ENCODE assay signal across 31 cellular contexts in genomic region chr21:42106425-42106824, GRCh38. TPM values are rescaled to one million over a fixed set of nuclear protein-coding genes. Genes with fewer than 3 reads are reported as not detected.
"Had no signal": no experiment of that assay in that cellular context is flagged by ENCODE, and none has a peak within 500 bp of the region (broad histone marks: within the 10 kb centered on the region; RNA-seq: fewer than 3 reads in every experiment).

No MANE protein-coding gene starts in this region.

- H3K27ac ChIP-seq: esophagus squamous epithelium, heart right ventricle, left ventricle myocardium inferior, prostate gland, right atrium auricular region, thoracic aorta, tibial nerve, upper lobe of right lung, uterus had no signal

- H3K36me3 ChIP-seq: esophagus squamous epithelium, heart right ventricle, left ventricle myocardium inferior, prostate gland, right atrium auricular region, thoracic aorta, tibial nerve, upper lobe of right lung, uterus had no signal

- H3K4me3 ChIP-seq: esophagus squamous epithelium, heart right ventricle, left ventricle myocardium inferior, lung, prostate gland, right atrium auricular region, smooth muscle cell, thoracic aorta, tibial nerve, upper lobe of right lung, uterus had no signal

- H3K27me3 ChIP-seq: right atrium auricular region, upper lobe of right lung, uterus had no signal

- H3K4me2 ChIP-seq: smooth muscle cell had no signal

- FAIRE-seq: endometrium, islet of Langerhans had no signal

- H3K9me3 ChIP-seq: esophagus squamous epithelium, heart right ventricle, left ventricle myocardium inferior, prostate gland, right atrium auricular region, thoracic aorta, tibial nerve, upper lobe of right lung, uterus had no signal

- H3K4me1 ChIP-seq: prostate gland, tibial nerve, uterus had no signal

- DNase-seq: cortex of kidney; effector memory CD8-positive, alpha-beta T cell; erythroblast; esophagus squamous epithelium; foreskin melanocyte; glutamatergic neuron; heart right ventricle; hippocampal formation; kidney glomerular epithelial cell; left colon; left ventricle myocardium inferior; midbrain; naive thymus-derived CD8-positive, alpha-beta T cell; nephron progenitor cell; nucleus accumbens; stimulated activated CD4-positive, alpha-beta T cell treated with anti-CD3 and anti-CD28 coated beads, Interleukin-2, amount 100 ng/mL, for 24 hours; stimulated activated CD4-positive, alpha-beta T cell treated with anti-CD3 and anti-CD28 coated beads, Interleukin-4, amount 100 ng/mL, for 24 hours; upper lobe of right lung; uterus had no signal

RNA-seq across cellular contexts. Expression of gene UMODL1, which starts 35.3 kb away (rescaled TPM):
- total RNA-seq: dermis microvascular lymphatic vessel endothelial cell, esophagus squamous epithelium, myocyte, osteocyte, right atrium auricular region, sciatic nerve, smooth muscle cell, tibial nerve, uterus had no signal
- polyA plus RNA-seq: heart right ventricle had no signal
